In genomic region chr10:22823109-22823508, GRCh38 we compare ENCODE assay signal across 10 cellular contexts.
DNase-seq lines count a peak whose midpoint lies in the region; ATAC-seq and TF ChIP-seq lines count a peak whose summit lies in the region.
"Had no signal": no experiment of that assay in that cellular context is flagged by ENCODE, and none has a peak within 500 bp of the region (broad histone marks: within the 10 kb centered on the region; RNA-seq: fewer than 3 reads in every experiment).

No MANE protein-coding gene starts in this region.

- H3K27ac ChIP-seq in mesendoderm (ENCODE audit: low read depth, low read length) = no peak overlapping the region
- H3K27ac ChIP-seq: neutrophil had no signal

- H3K79me1 ChIP-seq in mesendoderm (ENCODE audit: low read length) = no peaks in the 10 kb centered on the region

- H3K18ac ChIP-seq in mesendoderm (ENCODE audit: low read length) = no peak overlapping the region

- H3K79me2 ChIP-seq in mesendoderm (ENCODE audit: control insufficient read depth, insufficient read depth, low read length) = no peaks in the 10 kb centered on the region

- H4K5ac ChIP-seq in mesendoderm (ENCODE audit: low read length) = no peak overlapping the region

- no peak overlapping the region for H2BK15ac ChIP-seq in mesendoderm (replicated peaks; ENCODE audit: low read depth)

- peak; percentile 49 for DNase-seq in adipocyte (ENCODE audit: low read depth)
- DNase-seq in T-helper 1 cell = no peak
- DNase-seq in anterior cingulate cortex (lab: John Stamatoyannopoulos, UW) = no peak
- DNase-seq in mesendoderm = no peak
- DNase-seq: glutamatergic neuron had no signal

- H3K27ac Mint-ChIP-seq in nephron = peak overlapping the region in 2 of 3 experiments; percentile 30 to 37

- H4K8ac ChIP-seq in mesendoderm (ENCODE audit: low read depth, low read length) = no peak overlapping the region

- no peak for TF ChIP-seq CTCF in nephron (IDR thresholded peaks at IDR 0.05; ENCODE audit: unreplicated experiment in 3 of 3)

- H3K4me2 ChIP-seq in mesendoderm (ENCODE audit: low read length) = no peak overlapping the region

- no peaks in the 10 kb centered on the region for H3K9me3 ChIP-seq in adipocyte (ENCODE audit: control insufficient read depth, low read length)
- H3K9me3 ChIP-seq: neutrophil had no signal

- no peak overlapping the region for H2AK5ac ChIP-seq in mesendoderm (ENCODE audit: low read length)

- H3K27me3 Mint-ChIP-seq in nephron (ENCODE audit: low read depth) = no peaks in the 10 kb centered on the region

- H3K23ac ChIP-seq in mesendoderm (ENCODE audit: low read length) = no peak overlapping the region

- H3K36me3 ChIP-seq in adipocyte (ENCODE audit: control insufficient read depth, insufficient read depth, low read length, severe bottlenecking) = no peaks in the 10 kb centered on the region
- H3K36me3 ChIP-seq in mesendoderm (ENCODE audit: control insufficient read depth, insufficient read depth, low read length) = no peaks in the 10 kb centered on the region
- H3K36me3 ChIP-seq: neutrophil had no signal

- ATAC-seq in GM18517 (IDR thresholded peaks at IDR 0.05; ENCODE audit: unreplicated experiment) (peak; percentile 77), HG02885 (IDR thresholded peaks at IDR 0.05; ENCODE audit: poor library complexity, unreplicated experiment) (peak; percentile 67), GM18498 (IDR thresholded peaks at IDR 0.05; ENCODE audit: unreplicated experiment) (no peak)

- no peak overlapping the region for H3K4ac ChIP-seq in mesendoderm (ENCODE audit: low read depth, low read length)

- H2BK120ac ChIP-seq in mesendoderm (ENCODE audit: low read depth, low read length) = no peak overlapping the region

- no peaks in the 10 kb centered on the region for H3K9me3 Mint-ChIP-seq in nephron

- no peak overlapping the region for H3K9ac ChIP-seq in adipocyte (ENCODE audit: low read length)
- no peak overlapping the region for H3K9ac ChIP-seq in mesendoderm (ENCODE audit: low read length)

- H3K56ac ChIP-seq in mesendoderm (ENCODE audit: low read length) = no peak overlapping the region

- H3K4me1 Mint-ChIP-seq in nephron = no peaks in the 10 kb centered on the region

- H3K4me3 ChIP-seq in adipocyte (ENCODE audit: low read length) (no peak overlapping the region), mesendoderm (ENCODE audit: low read length) (no peak overlapping the region)

- no peak overlapping the region for H2BK5ac ChIP-seq in mesendoderm (ENCODE audit: low read length)

- H3K36me3 Mint-ChIP-seq in nephron (ENCODE audit: low read depth) = no peaks in the 10 kb centered on the region

- H3K27me3 ChIP-seq in adipocyte (replicated peaks; ENCODE audit: control insufficient read depth, insufficient read depth, low read length) = no peaks in the 10 kb centered on the region
- H3K27me3 ChIP-seq in mesendoderm (ENCODE audit: insufficient read depth, low read length, poor library complexity) = no peaks in the 10 kb centered on the region
- H3K27me3 ChIP-seq: neutrophil had no signal

- H3K4me1 ChIP-seq in adipocyte (ENCODE audit: control insufficient read depth, insufficient read depth, low read length) (peaks cover 30% of the 10 kb centered on the region), mesendoderm (ENCODE audit: control insufficient read depth, low read depth, low read length) (no peaks in the 10 kb centered on the region)

- no peak overlapping the region for H3K4me3 Mint-ChIP-seq in nephron
